16 cellular contexts compared by ENCODE assay signal in genomic region chr3:14426305-14426620, GRCh38. TPM values are rescaled to one million over a fixed set of nuclear protein-coding genes. Genes with fewer than 3 reads are reported as not detected.
DNase-seq lines count a peak whose midpoint lies in the region; ATAC-seq and TF ChIP-seq lines count a peak whose summit lies in the region.
"Had no signal": no experiment of that assay in that cellular context is flagged by ENCODE, and none has a peak within 500 bp of the region (broad histone marks: within the 10 kb centered on the region; RNA-seq: fewer than 3 reads in every experiment).

No MANE protein-coding gene starts in this region.

- H3K4me3 Mint-ChIP-seq in activated naive CD4-positive, alpha-beta T cell treated with anti-CD3 and anti-CD28 coated beads, Interleukin-2, amount 50 U/mL, for 24 hours = peak overlapping the region; percentile 65
- peak overlapping the region; percentile 85 for H3K4me3 Mint-ChIP-seq in T-helper 17 cell
- H3K4me3 Mint-ChIP-seq: GM23338 had no signal

- peaks cover 15% of the 10 kb centered on the region for H4K20me1 ChIP-seq in hepatocyte (ENCODE audit: insufficient read depth, poor library complexity, severe bottlenecking)

- 91% methylated on average over 5 of the region's 5 CpGs for WGBS in hepatocyte (ENCODE audit: low lambda C conversion rate, missing lambda C conversion rate)
- 71 to 79% methylated on average over 5 of the region's 5 CpGs for WGBS in upper lobe of left lung, 2 donors

- peaks cover 88% of the 10 kb centered on the region for H3K4me1 Mint-ChIP-seq in activated naive CD4-positive, alpha-beta T cell treated with anti-CD3 and anti-CD28 coated beads, Interleukin-2, amount 50 U/mL, for 24 hours
- peaks cover 77% of the 10 kb centered on the region for H3K4me1 Mint-ChIP-seq in T-helper 17 cell

- H3K36me3 ChIP-seq in hepatocyte (replicated peaks; ENCODE audit: insufficient read depth, low read depth) (no peaks in the 10 kb centered on the region), upper lobe of left lung (no peaks in the 10 kb centered on the region)

- no peaks in the 10 kb centered on the region for H3K9me3 Mint-ChIP-seq in activated naive CD4-positive, alpha-beta T cell treated with anti-CD3 and anti-CD28 coated beads, Interleukin-2, amount 50 U/mL, for 24 hours
- H3K9me3 Mint-ChIP-seq: GM23338 had no signal

- H3K4me1 ChIP-seq in hepatocyte (ENCODE audit: insufficient read depth) (peaks cover 23% of the 10 kb centered on the region), upper lobe of left lung (peaks cover 73 to 98% (median 89%) of the 10 kb centered on the region in 4 donors)

- TF ChIP-seq POLR2A in upper lobe of left lung (IDR thresholded peaks at IDR 0.05) = no peak

- H2AFZ ChIP-seq in hepatocyte = no peak overlapping the region
- H2AFZ ChIP-seq: GM23338 had no signal

- peaks cover 6% of the 10 kb centered on the region for H3K36me3 Mint-ChIP-seq in activated naive CD4-positive, alpha-beta T cell treated with anti-CD3 and anti-CD28 coated beads, Interleukin-2, amount 50 U/mL, for 24 hours
- H3K36me3 Mint-ChIP-seq in T-helper 17 cell (ENCODE audit: low read depth) = no peaks in the 10 kb centered on the region

- H3K27ac Mint-ChIP-seq in activated naive CD4-positive, alpha-beta T cell treated with anti-CD3 and anti-CD28 coated beads, Interleukin-2, amount 50 U/mL, for 24 hours = peak overlapping the region; percentile 89
- H3K27ac Mint-ChIP-seq in T-helper 17 cell = peak overlapping the region; percentile 100

- TF ChIP-seq EP300 in upper lobe of left lung (IDR thresholded peaks at IDR 0.05) = no peak

- H3K4me2 ChIP-seq in hepatocyte = no peak overlapping the region
- H3K4me2 ChIP-seq: GM23338 had no signal

- H3K4me3 ChIP-seq in hepatocyte (no peak overlapping the region), upper lobe of left lung (no peak overlapping the region)
- H3K4me3 ChIP-seq: GM23338, mucosa of descending colon had no signal

- peak; percentile 7 for ATAC-seq in T-helper 17 cell
- ATAC-seq in upper lobe of left lung (ENCODE audit: low FRiP score in 2 of 2) = no peak
- no peak for ATAC-seq in GM19035 (IDR thresholded peaks at IDR 0.05; ENCODE audit: unreplicated experiment)
- ATAC-seq in HG03108 (IDR thresholded peaks at IDR 0.05; ENCODE audit: unreplicated experiment) = no peak
- ATAC-seq in HG03025 (IDR thresholded peaks at IDR 0.05; ENCODE audit: low FRiP score, unreplicated experiment) = no peak
- ATAC-seq: GM23338 had no signal

- no peak for TF ChIP-seq CTCF in hepatocyte (IDR thresholded peaks at IDR 0.05; ENCODE audit: poor library complexity)
- TF ChIP-seq CTCF in upper lobe of left lung (IDR thresholded peaks at IDR 0.05) = no peak

- H3K9me3 ChIP-seq in T-helper 17 cell (ENCODE audit: control insufficient read depth, low read length, poor library complexity, severe bottlenecking) = no peaks in the 10 kb centered on the region
- H3K9me3 ChIP-seq in hepatocyte (ENCODE audit: low read depth) = no peaks in the 10 kb centered on the region
- no peaks in the 10 kb centered on the region for H3K9me3 ChIP-seq in upper lobe of left lung
- H3K9me3 ChIP-seq: mucosa of descending colon had no signal

- DNase-seq in activated naive CD4-positive, alpha-beta T cell treated with anti-CD3 and anti-CD28 coated beads, Interleukin-2, amount 50 U/mL, for 16 hours = no peak
- DNase-seq in T-helper 17 cell = no peak
- no peak for DNase-seq in hepatocyte (ENCODE audit: low spot score)
- no peak for DNase-seq in upper lobe of left lung
- DNase-seq: glutamatergic neuron, NCI-H187 treated with DMSO at 0.1 percent for 48 hours, NCI-H748 treated with DMSO at 0.1 percent for 48 hours, SIG-M5 had no signal

- H3K27me3 ChIP-seq in hepatocyte (no peaks in the 10 kb centered on the region), upper lobe of left lung (no peaks in the 10 kb centered on the region)

- no peaks in the 10 kb centered on the region for H3K27me3 Mint-ChIP-seq in activated naive CD4-positive, alpha-beta T cell treated with anti-CD3 and anti-CD28 coated beads, Interleukin-2, amount 50 U/mL, for 24 hours
- no peaks in the 10 kb centered on the region for H3K27me3 Mint-ChIP-seq in T-helper 17 cell

- no peaks in the 10 kb centered on the region for H3K9me2 ChIP-seq in hepatocyte (replicated peaks; ENCODE audit: insufficient read depth)

- peaks cover 92% of the 10 kb centered on the region for H3K79me2 ChIP-seq in hepatocyte

- H3K27ac ChIP-seq in hepatocyte (peak overlapping the region; percentile 4), upper lobe of left lung (peak overlapping the region in 3 of 4 donors; percentile 61 to 80 (median 79))
- H3K27ac ChIP-seq: epithelial cell of prostate, VCaP had no signal

RNA-seq across cellular contexts. Expression of gene SLC6A6, which starts 23.9 kb away (rescaled TPM):
- total RNA-seq in T-helper 17 cell = 10 to 100 TPM; 51.8 to 68.6 TPM
- 57.1 and 58.9 TPM in 2 replicates for total RNA-seq in hepatocyte
- polyA plus RNA-seq in hepatocyte = 30.7 and 31.8 TPM in 2 replicates
- 100 to 1,000 TPM in 2 of 6 donors, 10 to 100 TPM in 4; 60.6 to 154 (median 92.8) TPM for total RNA-seq in upper lobe of left lung
